ENCODE assay signal across 26 cellular contexts in the genomic region with DNA sequence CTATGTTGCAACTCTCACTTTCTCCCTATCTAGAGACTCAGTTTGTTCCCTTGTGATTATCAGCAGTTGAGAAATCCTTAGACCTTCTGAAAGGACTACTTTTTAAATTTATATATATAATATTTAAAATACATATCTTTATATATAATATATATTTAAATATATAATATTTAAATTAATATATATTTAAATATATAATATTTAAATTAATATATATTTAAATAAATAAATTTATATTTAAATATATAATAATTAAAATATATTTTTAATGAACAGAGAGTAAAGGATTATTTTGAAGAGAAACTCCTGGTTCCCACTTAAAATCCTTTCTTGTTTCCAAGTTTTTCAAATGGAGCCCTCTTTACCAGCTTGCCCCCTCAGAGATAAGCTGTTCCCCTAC.
"Had no signal": no experiment of that assay in that cellular context is flagged by ENCODE, and none has a peak within 500 bp of the region (broad histone marks: within the 10 kb centered on the region; RNA-seq: fewer than 3 reads in every experiment).

No MANE protein-coding gene starts in this region.

- H3K9me3 ChIP-seq: esophagus squamous epithelium, lower lobe of right lung, psoas muscle, sigmoid colon, spleen, testis, tibial artery, upper lobe of left lung had no signal

- H3K36me3 ChIP-seq: esophagus squamous epithelium, lower lobe of right lung, sigmoid colon, spleen, tibial artery, upper lobe of left lung had no signal

- H3K27ac ChIP-seq: coronary artery, esophagus squamous epithelium, lower lobe of right lung, psoas muscle, sigmoid colon, spleen, testis, tibial artery, upper lobe of left lung had no signal

- DNase-seq: dermis blood vessel endothelial cell; effector memory CD4-positive, alpha-beta T cell; erythroblast; esophagus squamous epithelium; foreskin melanocyte; hypothalamus; immature natural killer cell; islet precursor cell; left ventricle myocardium superior; lower lobe of right lung; naive thymus-derived CD8-positive, alpha-beta T cell; nephron progenitor cell; nucleus accumbens; posterior cingulate gyrus; psoas muscle; right cardiac atrium; sigmoid colon; spleen; stimulated activated CD4-positive, alpha-beta T cell treated with anti-CD3 and anti-CD28 coated beads, Interleukin-4, amount 100 ng/mL, for 4 hours; stimulated activated naive CD8-positive, alpha-beta T cell treated with anti-CD3 and anti-CD28 coated beads, Interleukin-15, Interleukin-2, amounts not matched to agents 100 U/mL and 50 U/mL, for 24 hours; substantia nigra; testis; tibial artery; upper lobe of left lung had no signal

- H3K4me1 ChIP-seq: esophagus squamous epithelium, lower lobe of right lung, psoas muscle, sigmoid colon, spleen, testis, tibial artery, upper lobe of left lung had no signal

- H3K4me3 ChIP-seq: coronary artery, esophagus squamous epithelium, lower lobe of right lung, psoas muscle, sigmoid colon, spleen, testis, tibial artery, upper lobe of left lung had no signal

- FAIRE-seq: urothelium cell line had no signal
